In genomic region chr2:24474053-24474452, GRCh38 we compare ENCODE assay signal across 26 cellular contexts.
"Had no signal": no experiment of that assay in that cellular context is flagged by ENCODE, and none has a peak within 500 bp of the region (broad histone marks: within the 10 kb centered on the region; RNA-seq: fewer than 3 reads in every experiment).

No MANE protein-coding gene starts in this region.

- H3K27ac ChIP-seq: ascending aorta, VCaP had no signal

- H3K9me3 ChIP-seq: ascending aorta had no signal

- ATAC-seq: activated CD8-positive, alpha-beta T cell treated with anti-CD3 and anti-CD28 coated beads for 36 hours; activated naive CD8-positive, alpha-beta T cell treated with anti-CD3 and anti-CD28 coated beads, Interleukin-2, amount 50 U/mL, for 24 hours had no signal

- H3K4me3 ChIP-seq: ascending aorta had no signal

- H3K27me3 ChIP-seq: ascending aorta had no signal

- H3K4me1 ChIP-seq: ascending aorta had no signal

- H3K36me3 ChIP-seq: ascending aorta had no signal

- FAIRE-seq: TTC549 had no signal

- DNase-seq: activated B cell treated with CpG ODN at 0.5 μM for 24 hours; activated CD4-positive, alpha-beta memory T cell treated with anti-CD3 and anti-CD28 coated beads for 36 hours; activated CD4-positive, alpha-beta T cell treated with anti-CD3 and anti-CD28 coated beads for 4 hours; activated CD4-positive, alpha-beta T cell treated with anti-CD3 and anti-CD28 coated beads, Interleukin-2, amount 10 ng/mL, durations not matched to agents 24 days and 14 days; activated CD4-positive, alpha-beta T cell treated with anti-CD3 and anti-CD28 coated beads, Interleukin-2, amount 50 U/mL, for 1 hour; activated CD4-positive, alpha-beta T cell treated with anti-CD3 and anti-CD28 coated beads, Interleukin-2, amount 50 U/mL, for 4 hours; activated CD4-positive, CD25-positive, alpha-beta regulatory T cell treated with anti-CD3 and anti-CD28 coated beads, Interleukin-2, amount 50 U/mL, for 72 hours; activated CD8-positive, alpha-beta memory T cell treated with anti-CD3 and anti-CD28 coated beads, Interleukin-2, amount 50 U/mL, for 4 hours; activated CD8-positive, alpha-beta T cell treated with anti-CD3 and anti-CD28 coated beads for 36 hours; activated effector memory CD4-positive, alpha-beta T cell treated with Interleukin-2 at 50 U/mL for 16 hours; activated gamma-delta T cell; activated naive CD4-positive, alpha-beta T cell treated with anti-CD3 and anti-CD28 coated beads, Interleukin-2, amount 10 ng/mL, durations not matched to agents 7 days and 5 days; activated naive CD4-positive, alpha-beta T cell treated with Interleukin-2 at 50 U/mL for 16 hours; activated naive CD8-positive, alpha-beta T cell treated with anti-CD3 and anti-CD28 coated beads, Interleukin-2, amount 10 ng/mL, durations not matched to agents 7 days and 5 days; activated naive CD8-positive, alpha-beta T cell treated with anti-CD3 and anti-CD28 coated beads, Interleukin-2, amount 50 U/mL, for 24 hours; activated T-cell treated with anti-CD3 and anti-CD28 coated beads, Interleukin-2, amount 50 U/mL, for 24 hours; activated T-cell treated with anti-CD3 and anti-CD28 coated beads, Interleukin-2, amount 50 U/mL, for 48 hours; amygdala; anterior cingulate cortex; central memory CD4-positive, alpha-beta T cell; T-helper 1 cell; T-helper 2 cell; T-helper 9 cell had no signal
